Comparison of ENCODE assay signal across 1 cellular context in the genomic region with DNA sequence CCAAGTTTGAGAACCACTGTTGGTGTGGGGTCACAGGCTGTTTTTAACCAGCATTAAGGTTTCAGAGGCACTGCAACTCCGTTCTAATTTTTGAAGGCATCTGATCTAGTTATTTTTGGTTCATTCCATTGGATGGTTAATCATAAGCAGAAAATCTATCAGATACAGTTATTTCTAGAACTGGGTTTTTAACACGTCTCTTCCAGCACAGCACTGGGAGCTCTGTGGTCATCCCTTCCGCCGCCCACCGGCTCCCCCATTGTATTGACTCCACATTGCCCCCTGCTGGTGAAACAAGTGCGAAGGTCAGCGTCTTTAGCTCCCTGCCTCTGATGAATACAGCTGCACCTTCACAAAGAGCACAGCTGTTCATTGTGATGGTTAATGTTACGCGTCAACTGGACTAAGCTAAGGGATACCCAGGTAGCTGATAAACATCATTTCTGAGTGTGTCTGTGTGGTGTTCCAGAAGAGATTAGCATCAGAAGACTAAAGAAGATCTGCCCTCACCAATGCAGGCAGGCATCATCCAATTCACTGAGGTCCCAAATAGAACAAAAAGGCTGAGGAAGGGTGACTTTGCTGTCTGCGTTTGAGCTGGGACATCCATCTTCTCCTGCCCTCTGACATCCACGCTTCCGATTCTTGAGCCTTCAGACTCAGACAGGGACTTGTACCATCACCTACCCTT.
A peak's percentile ranks its signal among the peaks of the same experiment; 100 is the strongest.
TF ChIP-seq lines count a peak whose summit lies in the region.

No MANE protein-coding gene starts in this region.

TF ChIP-seq in K562, 482 proteins besides CTCF, POLR2A, EP300 and RAD21 (continued from another document):
- no peak for TF ChIP-seq ZNF561 (CRISPR knock-in tag; conservative IDR thresholded peaks at IDR 0.05)
- peak; percentile 63; the same call in 1 of the 2 replicates for TF ChIP-seq ZBTB7A (IDR thresholded peaks at IDR 0.05; ENCODE audit: borderline replicate concordance, control insufficient read depth, low read depth, low read length)
- TF ChIP-seq, protein P1, sequence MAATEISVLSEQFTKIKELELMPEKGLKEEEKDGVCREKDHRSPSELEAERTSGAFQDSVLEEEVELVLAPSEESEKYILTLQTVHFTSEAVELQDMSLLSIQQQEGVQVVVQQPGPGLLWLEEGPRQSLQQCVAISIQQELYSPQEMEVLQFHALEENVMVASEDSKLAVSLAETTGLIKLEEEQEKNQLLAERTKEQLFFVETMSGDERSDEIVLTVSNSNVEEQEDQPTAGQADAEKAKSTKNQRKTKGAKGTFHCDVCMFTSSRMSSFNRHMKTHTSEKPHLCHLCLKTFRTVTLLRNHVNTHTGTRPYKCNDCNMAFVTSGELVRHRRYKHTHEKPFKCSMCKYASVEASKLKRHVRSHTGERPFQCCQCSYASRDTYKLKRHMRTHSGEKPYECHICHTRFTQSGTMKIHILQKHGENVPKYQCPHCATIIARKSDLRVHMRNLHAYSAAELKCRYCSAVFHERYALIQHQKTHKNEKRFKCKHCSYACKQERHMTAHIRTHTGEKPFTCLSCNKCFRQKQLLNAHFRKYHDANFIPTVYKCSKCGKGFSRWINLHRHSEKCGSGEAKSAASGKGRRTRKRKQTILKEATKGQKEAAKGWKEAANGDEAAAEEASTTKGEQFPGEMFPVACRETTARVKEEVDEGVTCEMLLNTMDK (IDR thresholded peaks at IDR 0.05; ENCODE audit: borderline replicate concordance, insufficient read depth, low read depth, low read length, poor library complexity, severe bottlenecking) = no peak
- peak; percentile 62 for TF ChIP-seq ZNF263 (CRISPR knock-in tag; IDR thresholded peaks at IDR 0.05; ENCODE audit: borderline replicate concordance)
- TF ChIP-seq ZNF174 (CRISPR knock-in tag; IDR thresholded peaks at IDR 0.05) = no peak
- TF ChIP-seq SMC3 (conservative IDR thresholded peaks at IDR 0.05; ENCODE audit: insufficient read depth, low read depth, low read length) = peak; percentile 58
- TF ChIP-seq EHMT2 (IDR thresholded peaks at IDR 0.05) = peak; percentile 59; the same call in 1 of the 2 replicates
- TF ChIP-seq, protein P2, sequence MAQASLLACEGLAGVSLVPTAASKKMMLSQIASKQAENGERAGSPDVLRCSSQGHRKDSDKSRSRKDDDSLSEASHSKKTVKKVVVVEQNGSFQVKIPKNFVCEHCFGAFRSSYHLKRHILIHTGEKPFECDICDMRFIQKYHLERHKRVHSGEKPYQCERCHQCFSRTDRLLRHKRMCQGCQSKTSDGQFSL (CRISPR knock-in tag; IDR thresholded peaks at IDR 0.05) = peak; percentile 44; the same call in 1 of the 2 replicates
- TF ChIP-seq, protein P2 (tag; IDR thresholded peaks at IDR 0.05) = 0 out of 4 replicates have a peak, but pooled peaks of 1 of the 2 experiments have one; percentile 28
